Comparison of ENCODE assay signal across 13 cellular contexts in genomic region chr2:124283090-124283489, GRCh38.
DNase-seq lines count a peak whose midpoint lies in the region; ATAC-seq, FAIRE-seq and TF ChIP-seq lines count a peak whose summit lies in the region.
"Had no signal": no experiment of that assay in that cellular context is flagged by ENCODE, and none has a peak within 500 bp of the region (broad histone marks: within the 10 kb centered on the region; RNA-seq: fewer than 3 reads in every experiment).

No MANE protein-coding gene starts in this region.

- no peak overlapping the region for H3K18ac ChIP-seq in H9 (ENCODE audit: insufficient read length, low read depth, low read length)

- in situ Hi-C loops in K562 (cut with MboI): no loop called here

- intact Hi-C loops in K562 (cut with micrococcal nuclease): no loop called here

- CTCF ChIA-PET in K562 (lab: Yijun Ruan, JAX; ENCODE audit: low intra/inter-chr PET ratio): no interaction called here
- CTCF ChIA-PET in WTC11 (lab: Charles Lee): no interaction called here

- no peak overlapping the region for H3K4me3 ChIP-seq in K562

- TF ChIP-seq EP300 in K562 (IDR thresholded peaks at IDR 0.05; ENCODE audit: low read length): no peak

- H3K27ac ChIP-seq in H9 (ENCODE audit: insufficient read length, low read depth, low read length) (no peak overlapping the region), K562 (ENCODE audit: extremely low read depth, low read depth, low read length) (no peak overlapping the region)

- H2BK5ac ChIP-seq in H9 (ENCODE audit: insufficient read length, low read length): no peak overlapping the region

- H3K4me1 Mint-ChIP-seq in H9 (peaks cover 9 to 10% of the 10 kb centered on the region in 2 experiments), WTC11 (peaks cover 15% of the 10 kb centered on the region)
- H3K4me1 Mint-ChIP-seq: CD4-positive, CD25-positive, alpha-beta regulatory T cell had no signal

- H3K27me3 Mint-ChIP-seq in H9 (ENCODE audit: low read depth) (no peaks in the 10 kb centered on the region; the same call in 1 of the 2 replicates), WTC11 (ENCODE audit: low read depth) (no peaks in the 10 kb centered on the region; the same call in 1 of the 2 replicates)
- H3K27me3 Mint-ChIP-seq: activated CD4-positive, alpha-beta memory T cell treated with anti-CD3 and anti-CD28 coated beads for 36 hours; CD4-positive, CD25-positive, alpha-beta regulatory T cell had no signal

- H4K20me1 ChIP-seq in H9 (ENCODE audit: control insufficient read depth, insufficient read depth, insufficient read length) (no peaks in the 10 kb centered on the region), K562 (replicated peaks; ENCODE audit: control insufficient read depth, insufficient read depth, low read length) (no peaks in the 10 kb centered on the region)

- FAIRE-seq in K562 (lab: Jason Lieb, UNC): no peak

- H3K9me3 Mint-ChIP-seq in H9 (peaks cover 0 to 2% of the 10 kb centered on the region in 2 experiments; a peak in 2 of 5 replicates), WTC11 (peaks cover 8% of the 10 kb centered on the region)

- no peak overlapping the region for H3K4me2 ChIP-seq in H9 (ENCODE audit: insufficient read depth, insufficient read length, low read length)
- H3K4me2 ChIP-seq in K562 (ENCODE audit: insufficient read depth, low read length): no peak overlapping the region

- no peak overlapping the region for H4K91ac ChIP-seq in H9 (ENCODE audit: insufficient read length, low read depth, low read length)

- peak overlapping the region; percentile 12 for H2BK120ac ChIP-seq in H9 (ENCODE audit: low read depth, low read length, poor library complexity, severe bottlenecking)

- no peak overlapping the region for H3T11ph ChIP-seq in H9 (ENCODE audit: low read length)

- no peak overlapping the region for H4K8ac ChIP-seq in H9 (replicated peaks; ENCODE audit: insufficient read length, low read depth, low read length)

- no peak overlapping the region for H2AK5ac ChIP-seq in H9 (ENCODE audit: insufficient read length, low read length)

- H4K5ac ChIP-seq in H9 (ENCODE audit: insufficient read length, low read depth, low read length): no peak overlapping the region

- POLR2A ChIA-PET in K562 (lab: Yijun Ruan, JAX): no interaction called here
- POLR2A ChIA-PET in WTC11 (lab: Charles Lee): no interaction called here

- H3K56ac ChIP-seq in H9 (ENCODE audit: insufficient read length, low read depth, low read length): no peak overlapping the region

- TF ChIP-seq RAD21 in K562 (CRISPR knock-in tag; conservative IDR thresholded peaks at IDR 0.05 in 1 of 2, IDR thresholded peaks at IDR 0.05 in 1 of 2): no peak

- no peaks in the 10 kb centered on the region for H3K79me2 ChIP-seq in H9 (ENCODE audit: insufficient read depth, low read length)
- H3K79me2 ChIP-seq in K562 (ENCODE audit: control insufficient read depth, insufficient read depth, low read length): no peaks in the 10 kb centered on the region

- no peaks in the 10 kb centered on the region for H3K36me3 ChIP-seq in K562 (ENCODE audit: control insufficient read depth, insufficient read depth, low read length)

- DNase-seq in H9 (no peak), NCI-H2171 (lab: John Stamatoyannopoulos, UW) (peak; percentile 20), K562 (ENCODE audit: extremely low read depth in 1 of 4, low spot score in 3 of 4) (no peak), renal cortical epithelial cell (ENCODE audit: low read depth) (peak; percentile 30), NCI-H1436 treated with DMSO at 0.1 percent for 48 hours (lab: John Stamatoyannopoulos, UW) (no peak), WTC11 (ENCODE audit: low spot score) (no peak)
- DNase-seq: activated CD4-positive, alpha-beta memory T cell treated with anti-CD3 and anti-CD28 coated beads for 36 hours; activated naive CD4-positive, alpha-beta T cell; CD4-positive, CD25-positive, alpha-beta regulatory T cell; central memory CD4-positive, alpha-beta T cell; OCI-M1 had no signal

- H3K79me1 ChIP-seq in H9 (ENCODE audit: insufficient read depth, low read depth, low read length, poor library complexity, severe bottlenecking): no peaks in the 10 kb centered on the region

- no peaks in the 10 kb centered on the region for H3K23me2 ChIP-seq in H9 (ENCODE audit: insufficient read length, low read depth, low read length, poor library complexity, severe bottlenecking)

- no peak overlapping the region for H2BK15ac ChIP-seq in H9 (ENCODE audit: low read depth, low read length)

- no peaks in the 10 kb centered on the region for H3K27me3 ChIP-seq in H9 (ENCODE audit: insufficient read depth, low read length)
- H3K27me3 ChIP-seq in K562 (ENCODE audit: control insufficient read depth in 2 of 2, insufficient read depth in 2 of 2, low read length in 2 of 2): no peaks in the 10 kb centered on the region

- no peak overlapping the region for H3K23ac ChIP-seq in H9 (ENCODE audit: insufficient read length, low read depth, low read length)

- H3K9me3 ChIP-seq in H9 (ENCODE audit: control insufficient read depth, low read depth, low read length): no peaks in the 10 kb centered on the region
- no peaks in the 10 kb centered on the region for H3K9me3 ChIP-seq in K562 (replicated peaks; ENCODE audit: control insufficient read depth, insufficient read depth, low read depth, low read length)

- ATAC-seq in K562 (no peak), WTC11 (no peak; the same call in 1 of the 2 replicates), HG03520 (IDR thresholded peaks at IDR 0.05; ENCODE audit: unreplicated experiment) (no peak), HG02870 (IDR thresholded peaks at IDR 0.05; ENCODE audit: unreplicated experiment) (no peak)

- H3K36me3 Mint-ChIP-seq in H9 (ENCODE audit: insufficient read depth in 1 of 3, low read depth in 3 of 3): peaks cover 0 to 2% (median 0%) of the 10 kb centered on the region in 3 experiments; a peak in 3 of 7 replicates
- peaks cover 4% of the 10 kb centered on the region; the same call in 1 of the 2 replicates for H3K36me3 Mint-ChIP-seq in WTC11
- H3K36me3 Mint-ChIP-seq: activated CD4-positive, alpha-beta memory T cell treated with anti-CD3 and anti-CD28 coated beads for 36 hours; CD4-positive, CD25-positive, alpha-beta regulatory T cell had no signal

- H3K9ac ChIP-seq in H9 (ENCODE audit: extremely low read depth, insufficient read length, low read length): no peak overlapping the region
- H3K9ac ChIP-seq in K562 (ENCODE audit: insufficient read depth in 1 of 2, low read depth in 2 of 2, low read length in 2 of 2): no peak overlapping the region

- BruUV-seq in K562 (replicated peaks; lab: Mats Ljungman, UMichigan): no TSS peak

- TF ChIP-seq CTCF in H9 (conservative IDR thresholded peaks at IDR 0.05) (no peak), K562 (IDR thresholded peaks at IDR 0.05 in 2 of 3, conservative IDR thresholded peaks at IDR 0.05 in 1 of 3; ENCODE audit: insufficient read depth in 2 of 3, low read depth in 1 of 3, low read length in 3 of 3) (no peak), WTC11 (IDR thresholded peaks at IDR 0.05) (no peak)

- no peaks in the 10 kb centered on the region for H3K4me1 ChIP-seq in H9 (ENCODE audit: insufficient read depth, low read length)
- no peaks in the 10 kb centered on the region for H3K4me1 ChIP-seq in K562 (replicated peaks in 1 of 2; ENCODE audit: control insufficient read depth in 2 of 2, insufficient read depth in 2 of 2, low read length in 2 of 2)

- H2BK20ac ChIP-seq in H9 (ENCODE audit: low read depth, low read length, poor library complexity, severe bottlenecking): no peak overlapping the region

- H3K4ac ChIP-seq in H9 (ENCODE audit: low read depth, low read length): no peak overlapping the region

- H3K27ac Mint-ChIP-seq in H9 (no peak overlapping the region), WTC11 (no peak overlapping the region)
- H3K27ac Mint-ChIP-seq: activated CD4-positive, alpha-beta memory T cell treated with anti-CD3 and anti-CD28 coated beads for 36 hours; CD4-positive, CD25-positive, alpha-beta regulatory T cell had no signal

- H3K4me3 Mint-ChIP-seq in H9: no peak overlapping the region
- H3K4me3 Mint-ChIP-seq in WTC11: no peak overlapping the region
- H3K4me3 Mint-ChIP-seq: activated CD4-positive, alpha-beta memory T cell treated with anti-CD3 and anti-CD28 coated beads for 36 hours; CD4-positive, CD25-positive, alpha-beta regulatory T cell had no signal

- H2AFZ ChIP-seq in H9 (ENCODE audit: low read length): no peak overlapping the region
- H2AFZ ChIP-seq in K562 (ENCODE audit: low read depth, low read length): no peak overlapping the region

- H3K14ac ChIP-seq in H9 (ENCODE audit: insufficient read depth, low read length): no peak overlapping the region

- TF ChIP-seq POLR2A in K562 (conservative IDR thresholded peaks at IDR 0.05): no peak

- H3K9me1 ChIP-seq in K562 (ENCODE audit: control insufficient read depth, insufficient read depth, low read length): no peaks in the 10 kb centered on the region

- no peak overlapping the region for H2BK12ac ChIP-seq in H9 (ENCODE audit: insufficient read length, low read depth, low read length)

TF ChIP-seq in K562, 482 proteins besides CTCF, POLR2A, EP300 and RAD21 (continues in another document):
- TF ChIP-seq SMARCB1 (IDR thresholded peaks at IDR 0.05; ENCODE audit: insufficient read length, low read depth): no peak
- no peak for TF ChIP-seq PML (IDR thresholded peaks at IDR 0.05; ENCODE audit: low read length)
- TF ChIP-seq NFIX (CRISPR knock-in tag; IDR thresholded peaks at IDR 0.05; ENCODE audit: low read depth): peak; percentile 44

TF ChIP-seq in WTC11, 78 proteins besides CTCF, POLR2A, EP300 and RAD21:
- TF ChIP-seq, protein P1, sequence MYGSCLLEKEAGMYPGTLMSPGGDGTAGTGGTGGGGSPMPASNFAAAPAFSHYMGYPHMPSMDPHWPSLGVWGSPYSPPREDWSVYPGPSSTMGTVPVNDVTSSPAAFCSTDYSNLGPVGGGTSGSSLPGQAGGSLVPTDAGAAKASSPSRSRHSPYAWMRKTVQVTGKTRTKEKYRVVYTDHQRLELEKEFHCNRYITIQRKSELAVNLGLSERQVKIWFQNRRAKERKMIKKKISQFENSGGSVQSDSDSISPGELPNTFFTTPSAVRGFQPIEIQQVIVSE (CRISPR knock-in tag; IDR thresholded peaks at IDR 0.05; ENCODE audit: borderline replicate concordance): no peak
- no peak for TF ChIP-seq MYBL2 (CRISPR knock-in tag; IDR thresholded peaks at IDR 0.05)
- TF ChIP-seq SOX15 (CRISPR knock-in tag; IDR thresholded peaks at IDR 0.05): no peak
TF ChIP-seq in WTC11: peak in this region for 0.

Comparison
In these comparisons a context has a peak if more than half of its experiments do, and no peak if none do; other contexts are left out.
1. DNase-seq: peak in NCI-H2171 (single experiment) and renal cortical epithelial cell (single experiment); none in H9 (single experiment), K562 (0 of 4), NCI-H1436 treated with DMSO at 0.1 percent for 48 hours (single experiment) and WTC11 (single experiment).